ENCODE assay signal across 8 cellular contexts in the genomic region with DNA sequence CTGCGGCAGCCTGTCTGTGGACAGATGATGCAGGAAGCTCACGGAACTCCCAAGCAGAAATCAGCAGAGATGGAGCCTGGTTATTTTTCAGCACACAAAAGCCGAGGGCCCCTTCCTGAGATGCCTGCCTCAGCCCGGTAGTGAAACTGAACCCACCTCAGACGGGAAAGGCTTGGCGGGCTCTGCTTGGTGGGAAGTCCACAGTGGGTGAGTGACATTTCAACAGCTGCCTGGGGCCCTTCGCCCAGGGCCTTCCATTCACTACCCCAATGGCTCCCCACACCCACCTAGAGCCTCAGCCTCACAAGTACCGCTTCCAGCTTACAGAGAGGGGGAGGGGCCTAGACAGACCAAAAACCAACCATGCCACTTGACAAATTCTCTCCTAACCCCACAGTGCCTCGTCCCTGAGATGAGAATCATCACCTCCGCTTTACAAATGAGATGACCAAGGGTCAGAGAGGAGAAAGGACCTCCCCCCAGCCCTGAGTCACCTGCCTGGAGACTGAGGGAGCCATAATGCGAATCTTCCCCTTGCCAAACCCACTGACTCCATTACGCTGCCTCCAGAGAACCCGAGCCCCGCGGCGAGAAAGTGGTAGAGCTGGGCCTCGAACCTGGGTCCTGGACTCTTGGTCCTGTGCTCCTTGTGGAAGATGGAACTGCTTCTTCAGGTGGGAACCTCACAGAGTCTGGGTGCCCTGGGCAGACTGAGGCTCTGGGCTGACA.
DNase-seq lines count a peak whose midpoint lies in the region; ATAC-seq and TF ChIP-seq lines count a peak whose summit lies in the region.

No MANE protein-coding gene starts in this region.

- peak; percentile 24 for ATAC-seq in HG02798 (IDR thresholded peaks at IDR 0.05; ENCODE audit: poor library complexity, unreplicated experiment)
- ATAC-seq in activated CD4-positive, CD25-positive, alpha-beta regulatory T cell treated with anti-CD3 and anti-CD28 coated beads, Interleukin-2, amount 50 U/mL, for 24 hours: peak; percentile 24 to 26

- peak; percentile 12 for DNase-seq in effector CD8-positive, alpha-beta T cell (lab: John Stamatoyannopoulos, UW)
- peak; percentile 85 for DNase-seq in stimulated activated CD4-positive, alpha-beta T cell treated with anti-CD3 and anti-CD28 coated beads, Interleukin-4, amount 100 ng/mL, for 24 hours
- DNase-seq in iPS-NIHi11 (ENCODE audit: low spot score) (no peak), middle frontal gyrus (ENCODE audit: extremely low spot score, low spot score) (no peak), NCI-H1930 (lab: John Stamatoyannopoulos, UW) (no peak)

- peak; percentile 12 for TF ChIP-seq POLR2A in GM15510 (IDR thresholded peaks at IDR 0.05; ENCODE audit: borderline replicate concordance, extremely low read depth, insufficient read length)

Comparison
In these comparisons a context has a peak if more than half of its experiments do, and no peak if none do; other contexts are left out.
1. DNase-seq: peak in effector CD8-positive, alpha-beta T cell (single experiment) and stimulated activated CD4-positive, alpha-beta T cell treated with anti-CD3 and anti-CD28 coated beads, Interleukin-4, amount 100 ng/mL, for 24 hours (single experiment); none in iPS-NIHi11 (single experiment), middle frontal gyrus (single experiment) and NCI-H1930 (0 of 2).